In the genomic region with DNA sequence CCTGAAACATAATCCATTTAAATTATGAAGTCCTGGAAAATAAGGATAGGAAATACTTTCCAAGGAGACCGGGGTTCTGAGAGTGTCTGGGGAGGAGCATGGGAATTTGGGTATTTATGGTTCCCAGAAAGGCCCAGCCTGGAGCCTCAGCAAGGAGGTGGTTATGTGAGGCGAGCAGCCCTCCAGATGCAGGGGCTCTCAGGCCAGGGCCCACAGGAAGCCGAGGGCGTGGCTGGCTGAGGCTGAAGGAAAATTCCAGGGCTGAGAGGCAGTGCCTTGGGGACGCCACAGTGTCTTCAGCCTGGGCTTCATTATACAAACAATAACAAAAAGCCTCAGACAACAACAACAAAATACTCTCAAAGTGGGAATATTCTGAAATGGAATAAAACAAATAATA, we compare ENCODE assay signal across 21 cellular contexts.
DNase-seq lines count a peak whose midpoint lies in the region; ATAC-seq and TF ChIP-seq lines count a peak whose summit lies in the region.
"Had no signal": no experiment of that assay in that cellular context is flagged by ENCODE, and none has a peak within 500 bp of the region (broad histone marks: within the 10 kb centered on the region; RNA-seq: fewer than 3 reads in every experiment).

No MANE protein-coding gene starts in this region.

- no peaks in the 10 kb centered on the region for H3K27me3 Mint-ChIP-seq in MCF 10A (ENCODE audit: insufficient read depth, unreplicated experiment)
- peaks cover 0 to 19% of the 10 kb centered on the region in 2 donors for H3K27me3 Mint-ChIP-seq in CD8-positive, alpha-beta memory T cell

- peak in 7 of 8 donors; percentile 55 to 93 (median 88) for ATAC-seq in heart right ventricle
- ATAC-seq: activated T-cell treated with anti-CD3 and anti-CD28 coated beads, Interleukin-2, amount 50 U/mL, for 4 hours had no signal

- H3K36me3 Mint-ChIP-seq in MCF 10A (ENCODE audit: insufficient read depth, unreplicated experiment): no peaks in the 10 kb centered on the region
- no peaks in the 10 kb centered on the region for H3K36me3 Mint-ChIP-seq in CD8-positive, alpha-beta memory T cell

- BruUV-seq in MCF 10A (replicated peaks; lab: Mats Ljungman, UMichigan): no TSS peak

- H3K36me3 ChIP-seq in breast epithelium (no peaks in the 10 kb centered on the region), heart right ventricle (no peaks in the 10 kb centered on the region)
- H3K36me3 ChIP-seq in CD8-positive, alpha-beta memory T cell (ENCODE audit: insufficient read depth, low read length): no peaks in the 10 kb centered on the region

- H3K9me3 ChIP-seq in breast epithelium (no peaks in the 10 kb centered on the region), heart right ventricle (peaks cover 0 to 10% (median 0%) of the 10 kb centered on the region in 11 donors)
- H3K9me3 ChIP-seq in CD8-positive, alpha-beta memory T cell (ENCODE audit: low read length): no peaks in the 10 kb centered on the region
- H3K9me3 ChIP-seq: testis had no signal

- 23 to 26% methylated on average over 5 of the region's 5 CpGs for WGBS in heart right ventricle, 2 donors

- H3K9me3 Mint-ChIP-seq in MCF 10A (ENCODE audit: unreplicated experiment): no peaks in the 10 kb centered on the region
- H3K9me3 Mint-ChIP-seq in CD8-positive, alpha-beta memory T cell: peaks cover 0 to 13% (median 4%) of the 10 kb centered on the region in 5 donors

- H3K4me3 ChIP-seq in breast epithelium: no peak overlapping the region
- no peak overlapping the region for H3K4me3 ChIP-seq in heart right ventricle
- no peak overlapping the region for H3K4me3 ChIP-seq in CD8-positive, alpha-beta memory T cell (ENCODE audit: low read length)
- H3K4me3 ChIP-seq: testis had no signal

- DNase-seq in breast epithelium (ENCODE audit: low spot score in 2 of 2): no peak
- DNase-seq in MCF 10A (ENCODE audit: unreplicated experiment): no peak
- DNase-seq in heart right ventricle: peak; percentile 53 to 54
- DNase-seq in myocyte (ENCODE audit: low read depth): peak; percentile 26
- no peak for DNase-seq in DMS 273 (lab: John Stamatoyannopoulos, UW; ENCODE audit: unreplicated experiment)
- no peak for DNase-seq in activated CD4-positive, CD25-positive, alpha-beta regulatory T cell (lab: John Stamatoyannopoulos, UW)
- no peak for DNase-seq in mesenteric fat pad (ENCODE audit: low spot score)
- no peak for DNase-seq in CD8-positive, alpha-beta memory T cell
- DNase-seq: activated CD4-positive, alpha-beta T cell treated with anti-CD3 and anti-CD28 coated beads for 4 hours; activated T-cell treated with anti-CD3 and anti-CD28 coated beads, Interleukin-2, amount 50 U/mL, for 4 hours; AML-193; cerebellar nuclear complex; DMS153; GDM1; NCI-H1436; OCI-M1; stimulated activated naive CD4-positive, alpha-beta T cell treated with Interleukin-2 at 50 U/mL for 16 hours; T-helper 2 cell; testis had no signal

- no peak overlapping the region for H3K27ac Mint-ChIP-seq in MCF 10A (ENCODE audit: low read depth, unreplicated experiment)
- no peak overlapping the region for H3K27ac Mint-ChIP-seq in CD8-positive, alpha-beta memory T cell

- no peak for TF ChIP-seq POLR2A in breast epithelium (IDR thresholded peaks at IDR 0.05)

- CTCF ChIA-PET in MCF 10A (lab: Yijun Ruan, JAX): interaction anchor here (0.8 kb wide), 1 partner anchor 132 kb away, joined by 3 read pairs; no protein-coding TSS in a partner anchor
- CTCF ChIA-PET in CD8-positive, alpha-beta memory T cell (lab: Charles Lee): no interaction called here

- H3K27ac ChIP-seq in breast epithelium: peak overlapping the region; percentile 48 to 53
- H3K27ac ChIP-seq in heart right ventricle: peak overlapping the region in 7 of 10 donors; percentile 16 to 74 (median 61)
- H3K27ac ChIP-seq in CD8-positive, alpha-beta memory T cell (ENCODE audit: low read depth, low read length): no peak overlapping the region
- H3K27ac ChIP-seq: 22Rv1, KMS-11 had no signal

- H3K4me3 Mint-ChIP-seq in MCF 10A (ENCODE audit: unreplicated experiment): no peak overlapping the region
- H3K4me3 Mint-ChIP-seq in CD8-positive, alpha-beta memory T cell: no peak overlapping the region
- H3K4me3 Mint-ChIP-seq: activated T-cell treated with anti-CD3 and anti-CD28 coated beads, Interleukin-2, amount 50 U/mL, for 4 hours had no signal

- no peaks in the 10 kb centered on the region for H3K27me3 ChIP-seq in breast epithelium
- H3K27me3 ChIP-seq in heart right ventricle: no peaks in the 10 kb centered on the region
- H3K27me3 ChIP-seq in CD8-positive, alpha-beta memory T cell (ENCODE audit: insufficient read depth, low read length, poor library complexity, severe bottlenecking): no peaks in the 10 kb centered on the region
- H3K27me3 ChIP-seq: testis had no signal

- intact Hi-C loops in breast epithelium (cut with DNase I; ENCODE audit: low total_unique reads): no loop called here
- intact Hi-C loops in MCF 10A (cut with micrococcal nuclease): no loop called here
- intact Hi-C loops in heart right ventricle (cut with DNase I): no loop called here

- TF ChIP-seq CTCF in breast epithelium (IDR thresholded peaks at IDR 0.05): no peak
- TF ChIP-seq CTCF in MCF 10A (IDR thresholded peaks at IDR 0.05; ENCODE audit: unreplicated experiment): no peak
- TF ChIP-seq CTCF in heart right ventricle (IDR thresholded peaks at IDR 0.05): no peak

- H3K4me1 ChIP-seq in breast epithelium (no peaks in the 10 kb centered on the region), heart right ventricle (peaks cover 0 to 31% (median 0%) of the 10 kb centered on the region in 9 donors)
- H3K4me1 ChIP-seq in CD8-positive, alpha-beta memory T cell (ENCODE audit: insufficient read depth, low read length): no peaks in the 10 kb centered on the region
- H3K4me1 ChIP-seq: testis had no signal

- POLR2A ChIA-PET in MCF 10A (lab: Yijun Ruan, JAX): no interaction called here
- POLR2A ChIA-PET in CD8-positive, alpha-beta memory T cell (lab: Charles Lee): no interaction called here

- no peaks in the 10 kb centered on the region for H3K4me1 Mint-ChIP-seq in MCF 10A (ENCODE audit: insufficient read depth, unreplicated experiment)
- H3K4me1 Mint-ChIP-seq in CD8-positive, alpha-beta memory T cell: no peaks in the 10 kb centered on the region

Comparison
In these comparisons a context has a peak if more than half of its experiments do, and no peak if none do; other contexts are left out.
1. DNase-seq: peak in heart right ventricle (2 of 2) and myocyte (single experiment); none in breast epithelium (0 of 2), MCF 10A (single experiment), DMS 273 (single experiment), activated CD4-positive, CD25-positive, alpha-beta regulatory T cell (0 of 4), mesenteric fat pad (single experiment) and CD8-positive, alpha-beta memory T cell (0 of 5).